In the genomic region with DNA sequence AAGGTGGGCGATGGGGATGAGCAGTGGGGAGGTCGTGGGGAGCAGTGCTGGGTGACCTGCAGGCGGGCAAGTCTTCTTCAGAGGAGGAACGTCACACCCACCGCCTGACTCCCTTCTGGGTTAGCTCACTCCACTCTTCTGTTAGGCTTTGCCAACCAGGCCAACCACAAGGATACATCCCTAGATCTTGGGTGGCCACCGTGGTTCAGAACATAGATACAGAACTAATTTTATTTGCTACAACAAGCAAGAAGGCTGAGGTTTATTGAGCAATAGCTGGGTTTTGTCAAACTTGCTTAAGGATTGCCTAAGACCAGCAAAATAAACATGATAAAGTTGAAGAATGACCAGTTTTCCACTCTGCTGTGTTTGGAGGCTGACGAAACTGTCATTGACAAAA, we compare ENCODE assay signal across 1 cellular context.
TF ChIP-seq lines count a peak whose summit lies in the region.

No MANE protein-coding gene starts in this region.

TF ChIP-seq in A549, 52 proteins besides CTCF, POLR2A, EP300 and RAD21 (continued from another document):
- TF ChIP-seq, protein P1, sequence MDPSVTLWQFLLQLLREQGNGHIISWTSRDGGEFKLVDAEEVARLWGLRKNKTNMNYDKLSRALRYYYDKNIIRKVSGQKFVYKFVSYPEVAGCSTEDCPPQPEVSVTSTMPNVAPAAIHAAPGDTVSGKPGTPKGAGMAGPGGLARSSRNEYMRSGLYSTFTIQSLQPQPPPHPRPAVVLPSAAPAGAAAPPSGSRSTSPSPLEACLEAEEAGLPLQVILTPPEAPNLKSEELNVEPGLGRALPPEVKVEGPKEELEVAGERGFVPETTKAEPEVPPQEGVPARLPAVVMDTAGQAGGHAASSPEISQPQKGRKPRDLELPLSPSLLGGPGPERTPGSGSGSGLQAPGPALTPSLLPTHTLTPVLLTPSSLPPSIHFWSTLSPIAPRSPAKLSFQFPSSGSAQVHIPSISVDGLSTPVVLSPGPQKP (IDR thresholded peaks at IDR 0.05; ENCODE audit: low read depth, low read length): no peak
- TF ChIP-seq, protein P2, sequence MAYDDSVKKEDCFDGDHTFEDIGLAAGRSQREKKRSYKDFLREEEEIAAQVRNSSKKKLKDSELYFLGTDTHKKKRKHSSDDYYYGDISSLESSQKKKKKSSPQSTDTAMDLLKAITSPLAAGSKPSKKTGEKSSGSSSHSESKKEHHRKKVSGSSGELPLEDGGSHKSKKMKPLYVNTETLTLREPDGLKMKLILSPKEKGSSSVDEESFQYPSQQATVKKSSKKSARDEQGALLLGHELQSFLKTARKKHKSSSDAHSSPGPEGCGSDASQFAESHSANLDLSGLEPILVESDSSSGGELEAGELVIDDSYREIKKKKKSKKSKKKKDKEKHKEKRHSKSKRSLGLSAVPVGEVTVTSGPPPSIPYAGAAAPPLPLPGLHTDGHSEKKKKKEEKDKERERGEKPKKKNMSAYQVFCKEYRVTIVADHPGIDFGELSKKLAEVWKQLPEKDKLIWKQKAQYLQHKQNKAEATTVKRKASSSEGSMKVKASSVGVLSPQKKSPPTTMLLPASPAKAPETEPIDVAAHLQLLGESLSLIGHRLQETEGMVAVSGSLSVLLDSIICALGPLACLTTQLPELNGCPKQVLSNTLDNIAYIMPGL (CRISPR knock-in tag; IDR thresholded peaks at IDR 0.05; ENCODE audit: borderline replicate concordance): no peak
- TF ChIP-seq FOSB (CRISPR knock-in tag; IDR thresholded peaks at IDR 0.05) (no peak), POLR2AphosphoS2 (conservative IDR thresholded peaks at IDR 0.05; ENCODE audit: low read length) (no peak), MYC (IDR thresholded peaks at IDR 0.05; ENCODE audit: borderline replicate concordance, low read length) (no peak), HOXB13 (CRISPR knock-in tag; IDR thresholded peaks at IDR 0.05; ENCODE audit: low read depth) (no peak), SMC3 (IDR thresholded peaks at IDR 0.05) (peak; percentile 27; the same call in 1 of the 3 replicates), KDM5A (IDR thresholded peaks at IDR 0.05) (no peak), CHD2 (IDR thresholded peaks at IDR 0.05; ENCODE audit: low read length, partially characterized antibody) (no peak), EHF (CRISPR knock-in tag; IDR thresholded peaks at IDR 0.05) (no peak), TFCP2L1 (CRISPR knock-in tag; IDR thresholded peaks at IDR 0.05) (no peak), SREBF2 (IDR thresholded peaks at IDR 0.05) (no peak), MAZ (IDR thresholded peaks at IDR 0.05; ENCODE audit: borderline replicate concordance, low read depth, low read length) (no peak), CBX2 (IDR thresholded peaks at IDR 0.05; ENCODE audit: borderline replicate concordance, low read depth) (no peak), ZSCAN20 (CRISPR knock-in tag; IDR thresholded peaks at IDR 0.05) (no peak), PHF8 (IDR thresholded peaks at IDR 0.05; ENCODE audit: borderline replicate concordance, low read depth) (no peak), CEBPB (IDR thresholded peaks at IDR 0.05) (peak; percentile 99 to 100), FOSL2 (IDR thresholded peaks at IDR 0.05) (peak; percentile 71; the same call in 1 of the 2 replicates), FOSL2 (CRISPR knock-in tag; IDR thresholded peaks at IDR 0.05) (0 out of 2 replicates have a peak, but pooled peaks have one; percentile 20), MAFK (IDR thresholded peaks at IDR 0.05; ENCODE audit: partially characterized antibody) (no peak), HDAC2 (IDR thresholded peaks at IDR 0.05) (no peak)
- TF ChIP-seq, protein P3, sequence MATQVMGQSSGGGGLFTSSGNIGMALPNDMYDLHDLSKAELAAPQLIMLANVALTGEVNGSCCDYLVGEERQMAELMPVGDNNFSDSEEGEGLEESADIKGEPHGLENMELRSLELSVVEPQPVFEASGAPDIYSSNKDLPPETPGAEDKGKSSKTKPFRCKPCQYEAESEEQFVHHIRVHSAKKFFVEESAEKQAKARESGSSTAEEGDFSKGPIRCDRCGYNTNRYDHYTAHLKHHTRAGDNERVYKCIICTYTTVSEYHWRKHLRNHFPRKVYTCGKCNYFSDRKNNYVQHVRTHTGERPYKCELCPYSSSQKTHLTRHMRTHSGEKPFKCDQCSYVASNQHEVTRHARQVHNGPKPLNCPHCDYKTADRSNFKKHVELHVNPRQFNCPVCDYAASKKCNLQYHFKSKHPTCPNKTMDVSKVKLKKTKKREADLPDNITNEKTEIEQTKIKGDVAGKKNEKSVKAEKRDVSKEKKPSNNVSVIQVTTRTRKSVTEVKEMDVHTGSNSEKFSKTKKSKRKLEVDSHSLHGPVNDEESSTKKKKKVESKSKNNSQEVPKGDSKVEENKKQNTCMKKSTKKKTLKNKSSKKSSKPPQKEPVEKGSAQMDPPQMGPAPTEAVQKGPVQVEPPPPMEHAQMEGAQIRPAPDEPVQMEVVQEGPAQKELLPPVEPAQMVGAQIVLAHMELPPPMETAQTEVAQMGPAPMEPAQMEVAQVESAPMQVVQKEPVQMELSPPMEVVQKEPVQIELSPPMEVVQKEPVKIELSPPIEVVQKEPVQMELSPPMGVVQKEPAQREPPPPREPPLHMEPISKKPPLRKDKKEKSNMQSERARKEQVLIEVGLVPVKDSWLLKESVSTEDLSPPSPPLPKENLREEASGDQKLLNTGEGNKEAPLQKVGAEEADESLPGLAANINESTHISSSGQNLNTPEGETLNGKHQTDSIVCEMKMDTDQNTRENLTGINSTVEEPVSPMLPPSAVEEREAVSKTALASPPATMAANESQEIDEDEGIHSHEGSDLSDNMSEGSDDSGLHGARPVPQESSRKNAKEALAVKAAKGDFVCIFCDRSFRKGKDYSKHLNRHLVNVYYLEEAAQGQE (IDR thresholded peaks at IDR 0.05): no peak
- TF ChIP-seq, protein P4, sequence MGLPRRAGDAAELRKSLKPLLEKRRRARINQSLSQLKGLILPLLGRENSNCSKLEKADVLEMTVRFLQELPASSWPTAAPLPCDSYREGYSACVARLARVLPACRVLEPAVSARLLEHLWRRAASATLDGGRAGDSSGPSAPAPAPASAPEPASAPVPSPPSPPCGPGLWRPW (IDR thresholded peaks at IDR 0.05): peak; percentile 99
- TF ChIP-seq, protein P5, sequence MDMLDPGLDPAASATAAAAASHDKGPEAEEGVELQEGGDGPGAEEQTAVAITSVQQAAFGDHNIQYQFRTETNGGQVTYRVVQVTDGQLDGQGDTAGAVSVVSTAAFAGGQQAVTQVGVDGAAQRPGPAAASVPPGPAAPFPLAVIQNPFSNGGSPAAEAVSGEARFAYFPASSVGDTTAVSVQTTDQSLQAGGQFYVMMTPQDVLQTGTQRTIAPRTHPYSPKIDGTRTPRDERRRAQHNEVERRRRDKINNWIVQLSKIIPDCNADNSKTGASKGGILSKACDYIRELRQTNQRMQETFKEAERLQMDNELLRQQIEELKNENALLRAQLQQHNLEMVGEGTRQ (IDR thresholded peaks at IDR 0.05): no peak
